In the genomic region with DNA sequence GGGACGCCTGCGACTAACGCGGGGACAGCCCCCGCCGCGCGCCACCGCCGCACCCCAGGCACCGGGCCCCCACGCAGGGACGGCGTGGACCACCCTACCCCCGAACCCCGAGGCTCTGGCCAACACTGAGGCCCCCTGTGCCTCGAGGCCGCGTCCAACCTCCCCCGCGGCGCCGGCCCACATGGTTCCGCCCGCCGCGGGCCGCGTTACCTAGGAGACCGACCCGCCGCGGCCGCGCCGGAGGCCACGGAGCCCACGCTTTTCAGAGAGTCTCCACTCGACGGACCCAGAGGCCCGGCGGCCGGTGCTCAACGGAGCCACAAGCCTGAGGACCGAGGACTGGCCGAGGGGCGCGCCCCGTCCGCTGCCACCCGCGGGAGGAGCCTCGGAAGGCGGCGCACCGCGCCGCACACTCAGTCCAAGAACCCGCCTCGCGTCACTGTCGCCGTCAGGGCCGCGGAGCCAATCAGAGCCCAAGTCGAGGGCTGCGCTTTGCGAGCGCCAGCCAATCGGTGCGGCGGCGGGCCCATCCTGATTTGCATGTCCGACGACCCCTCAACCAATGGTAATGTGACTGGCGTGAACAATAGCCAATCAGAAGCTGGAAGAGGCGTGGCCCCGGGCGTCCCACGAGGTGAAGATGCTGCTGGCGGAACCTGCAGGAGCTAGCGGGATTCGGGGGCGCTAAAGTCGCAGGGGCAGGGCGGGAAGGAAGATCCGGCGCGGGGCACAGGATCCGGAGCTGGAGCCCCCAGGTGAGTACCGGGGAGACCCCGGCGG, we compare ENCODE assay signal across 1 cellular context.
A peak's percentile ranks its signal among the peaks of the same experiment; 100 is the strongest.
TF ChIP-seq lines count a peak whose summit lies in the region.

Gene NPHP4, minus strand, starts transcription at position 392 of the 780 bp plus-strand sequence. CDS start 6,136 bp downstream, outside the sequence.

TF ChIP-seq in HepG2, 621 proteins besides CTCF, POLR2A, EP300 and RAD21 (continued from another document and continues in another):
- TF ChIP-seq, protein P1, sequence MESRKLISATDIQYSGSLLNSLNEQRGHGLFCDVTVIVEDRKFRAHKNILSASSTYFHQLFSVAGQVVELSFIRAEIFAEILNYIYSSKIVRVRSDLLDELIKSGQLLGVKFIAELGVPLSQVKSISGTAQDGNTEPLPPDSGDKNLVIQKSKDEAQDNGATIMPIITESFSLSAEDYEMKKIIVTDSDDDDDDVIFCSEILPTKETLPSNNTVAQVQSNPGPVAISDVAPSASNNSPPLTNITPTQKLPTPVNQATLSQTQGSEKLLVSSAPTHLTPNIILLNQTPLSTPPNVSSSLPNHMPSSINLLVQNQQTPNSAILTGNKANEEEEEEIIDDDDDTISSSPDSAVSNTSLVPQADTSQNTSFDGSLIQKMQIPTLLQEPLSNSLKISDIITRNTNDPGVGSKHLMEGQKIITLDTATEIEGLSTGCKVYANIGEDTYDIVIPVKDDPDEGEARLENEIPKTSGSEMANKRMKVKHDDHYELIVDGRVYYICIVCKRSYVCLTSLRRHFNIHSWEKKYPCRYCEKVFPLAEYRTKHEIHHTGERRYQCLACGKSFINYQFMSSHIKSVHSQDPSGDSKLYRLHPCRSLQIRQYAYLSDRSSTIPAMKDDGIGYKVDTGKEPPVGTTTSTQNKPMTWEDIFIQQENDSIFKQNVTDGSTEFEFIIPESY (CRISPR knock-in tag; IDR thresholded peaks at IDR 0.05), result no peak
- TF ChIP-seq RBAK (CRISPR knock-in tag; IDR thresholded peaks at IDR 0.05) (no peak), IKZF5 (CRISPR knock-in tag; IDR thresholded peaks at IDR 0.05) (no peak; the same call in 1 of the 2 replicates), SUZ12 (IDR thresholded peaks at IDR 0.05; ENCODE audit: low read depth, low read length) (no peak), LCORL (IDR thresholded peaks at IDR 0.05) (no peak), LCORL (CRISPR knock-in tag; IDR thresholded peaks at IDR 0.05) (no peak), ATF4 (CRISPR knock-in tag; IDR thresholded peaks at IDR 0.05) (no peak), HMGXB3 (CRISPR knock-in tag; IDR thresholded peaks at IDR 0.05; ENCODE audit: borderline replicate concordance) (no peak), TFDP1 (CRISPR knock-in tag; IDR thresholded peaks at IDR 0.05; ENCODE audit: borderline replicate concordance) (peak; percentile 72; the same call in 1 of the 2 replicates), SP1 (IDR thresholded peaks at IDR 0.05) (no peak), SP1 (CRISPR knock-in tag; IDR thresholded peaks at IDR 0.05) (peak; percentile 89), NFKB2 (CRISPR knock-in tag; IDR thresholded peaks at IDR 0.05; ENCODE audit: borderline replicate concordance) (no peak; the same call in 1 of the 2 replicates), ZNF776 (CRISPR knock-in tag; IDR thresholded peaks at IDR 0.05) (no peak), ARNT2 (CRISPR knock-in tag; IDR thresholded peaks at IDR 0.05; ENCODE audit: low read depth) (no peak), HBP1 (CRISPR knock-in tag; IDR thresholded peaks at IDR 0.05; ENCODE audit: low read depth) (no peak; the same call in 1 of the 2 replicates), ZNF335 (CRISPR knock-in tag; IDR thresholded peaks at IDR 0.05) (no peak), DNMT1 (CRISPR knock-in tag; IDR thresholded peaks at IDR 0.05) (no peak), ZNF33B (CRISPR knock-in tag; IDR thresholded peaks at IDR 0.05) (peak; percentile 48; the same call in 1 of the 2 replicates), ZBTB42 (CRISPR knock-in tag; IDR thresholded peaks at IDR 0.05) (no peak), NKX3-1 (CRISPR knock-in tag; IDR thresholded peaks at IDR 0.05) (no peak), TAF15 (IDR thresholded peaks at IDR 0.05; ENCODE audit: low read depth, low read length, poor library complexity, severe bottlenecking) (no peak), ZBTB7B (CRISPR knock-in tag; IDR thresholded peaks at IDR 0.05) (peak; percentile 73), CBX1 (IDR thresholded peaks at IDR 0.05; ENCODE audit: low read depth) (no peak), XBP1 (CRISPR knock-in tag; IDR thresholded peaks at IDR 0.05) (no peak), POLR2AphosphoS2 (IDR thresholded peaks at IDR 0.05; ENCODE audit: low read depth, low read length) (no peak), FOXJ3 (CRISPR knock-in tag; IDR thresholded peaks at IDR 0.05; ENCODE audit: borderline replicate concordance) (no peak), ATF6 (CRISPR knock-in tag; conservative IDR thresholded peaks at IDR 0.05) (no peak), SRSF4 (IDR thresholded peaks at IDR 0.05; ENCODE audit: low read depth, low read length, poor library complexity, severe bottlenecking) (no peak), ZNF121 (CRISPR knock-in tag; IDR thresholded peaks at IDR 0.05) (no peak), SNRNP70 (IDR thresholded peaks at IDR 0.05; ENCODE audit: low read depth, low read length) (no peak), RBFOX2 (IDR thresholded peaks at IDR 0.05; ENCODE audit: low read depth, low read length) (peak; percentile 81), ZNF510 (CRISPR knock-in tag; IDR thresholded peaks at IDR 0.05; ENCODE audit: low read depth) (peak; percentile 32; the same call in 1 of the 2 replicates), ZNF557 (CRISPR knock-in tag; IDR thresholded peaks at IDR 0.05) (no peak), PPARG (CRISPR knock-in tag; conservative IDR thresholded peaks at IDR 0.05) (no peak), ZNF83 (CRISPR knock-in tag; IDR thresholded peaks at IDR 0.05; ENCODE audit: borderline replicate concordance) (peak; percentile 42; the same call in 1 of the 2 replicates), GLI4 (CRISPR knock-in tag; IDR thresholded peaks at IDR 0.05; ENCODE audit: borderline replicate concordance) (no peak), SATB2 (CRISPR knock-in tag; IDR thresholded peaks at IDR 0.05) (no peak)
- TF ChIP-seq, protein P2, sequence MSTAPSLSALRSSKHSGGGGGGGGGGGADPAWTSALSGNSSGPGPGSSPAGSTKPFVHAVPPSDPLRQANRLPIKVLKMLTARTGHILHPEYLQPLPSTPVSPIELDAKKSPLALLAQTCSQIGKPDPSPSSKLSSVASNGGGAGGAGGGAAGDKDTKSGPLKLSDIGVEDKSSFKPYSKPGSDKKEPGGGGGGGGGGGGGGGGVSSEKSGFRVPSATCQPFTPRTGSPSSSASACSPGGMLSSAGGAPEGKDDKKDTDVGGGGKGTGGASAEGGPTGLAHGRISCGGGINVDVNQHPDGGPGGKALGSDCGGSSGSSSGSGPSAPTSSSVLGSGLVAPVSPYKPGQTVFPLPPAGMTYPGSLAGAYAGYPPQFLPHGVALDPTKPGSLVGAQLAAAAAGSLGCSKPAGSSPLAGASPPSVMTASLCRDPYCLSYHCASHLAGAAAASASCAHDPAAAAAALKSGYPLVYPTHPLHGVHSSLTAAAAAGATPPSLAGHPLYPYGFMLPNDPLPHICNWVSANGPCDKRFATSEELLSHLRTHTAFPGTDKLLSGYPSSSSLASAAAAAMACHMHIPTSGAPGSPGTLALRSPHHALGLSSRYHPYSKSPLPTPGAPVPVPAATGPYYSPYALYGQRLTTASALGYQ (CRISPR knock-in tag; IDR thresholded peaks at IDR 0.05), result 0 out of 2 replicates have a peak, but pooled peaks have one; percentile 24
- TF ChIP-seq, protein P3, sequence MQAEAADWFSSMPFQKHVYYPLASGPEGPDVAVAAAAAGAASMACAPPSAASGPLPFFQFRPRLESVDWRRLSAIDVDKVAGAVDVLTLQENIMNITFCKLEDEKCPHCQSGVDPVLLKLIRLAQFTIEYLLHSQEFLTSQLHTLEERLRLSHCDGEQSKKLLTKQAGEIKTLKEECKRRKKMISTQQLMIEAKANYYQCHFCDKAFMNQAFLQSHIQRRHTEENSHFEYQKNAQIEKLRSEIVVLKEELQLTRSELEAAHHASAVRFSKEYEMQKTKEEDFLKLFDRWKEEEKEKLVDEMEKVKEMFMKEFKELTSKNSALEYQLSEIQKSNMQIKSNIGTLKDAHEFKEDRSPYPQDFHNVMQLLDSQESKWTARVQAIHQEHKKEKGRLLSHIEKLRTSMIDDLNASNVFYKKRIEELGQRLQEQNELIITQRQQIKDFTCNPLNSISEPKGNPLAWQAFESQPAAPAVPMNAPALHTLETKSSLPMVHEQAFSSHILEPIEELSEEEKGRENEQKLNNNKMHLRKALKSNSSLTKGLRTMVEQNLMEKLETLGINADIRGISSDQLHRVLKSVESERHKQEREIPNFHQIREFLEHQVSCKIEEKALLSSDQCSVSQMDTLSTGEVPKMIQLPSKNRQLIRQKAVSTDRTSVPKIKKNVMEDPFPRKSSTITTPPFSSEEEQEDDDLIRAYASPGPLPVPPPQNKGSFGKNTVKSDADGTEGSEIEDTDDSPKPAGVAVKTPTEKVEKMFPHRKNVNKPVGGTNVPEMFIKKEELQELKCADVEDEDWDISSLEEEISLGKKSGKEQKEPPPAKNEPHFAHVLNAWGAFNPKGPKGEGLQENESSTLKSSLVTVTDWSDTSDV (CRISPR knock-in tag; IDR thresholded peaks at IDR 0.05), result peak; percentile 11; the same call in 1 of the 2 replicates
- TF ChIP-seq, protein P4, sequence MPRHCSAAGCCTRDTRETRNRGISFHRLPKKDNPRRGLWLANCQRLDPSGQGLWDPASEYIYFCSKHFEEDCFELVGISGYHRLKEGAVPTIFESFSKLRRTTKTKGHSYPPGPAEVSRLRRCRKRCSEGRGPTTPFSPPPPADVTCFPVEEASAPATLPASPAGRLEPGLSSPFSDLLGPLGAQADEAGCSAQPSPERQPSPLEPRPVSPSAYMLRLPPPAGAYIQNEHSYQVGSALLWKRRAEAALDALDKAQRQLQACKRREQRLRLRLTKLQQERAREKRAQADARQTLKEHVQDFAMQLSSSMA (CRISPR knock-in tag; IDR thresholded peaks at IDR 0.05), result no peak
